22 cellular contexts compared by ENCODE assay signal in genomic region chr10:103557455-103557854, GRCh38.
"Had no signal": no experiment of that assay in that cellular context is flagged by ENCODE, and none has a peak within 500 bp of the region (broad histone marks: within the 10 kb centered on the region; RNA-seq: fewer than 3 reads in every experiment).

No MANE protein-coding gene starts in this region.

- H3K36me3 ChIP-seq: breast epithelium, esophagus squamous epithelium, heart right ventricle, pancreas, upper lobe of left lung had no signal

- H3K27ac ChIP-seq: breast epithelium, coronary artery, esophagus squamous epithelium, heart right ventricle, testis, upper lobe of left lung had no signal

- H3K36me3 Mint-ChIP-seq: activated naive CD8-positive, alpha-beta T cell treated with anti-CD3 and anti-CD28 coated beads for 36 hours; natural killer cell; stimulated activated naive B cell treated with anti-CD40 and anti-IgM and Interleukin-4, amounts not matched to agents 10 μg/mL and 1 μg/mL and 100 μg/mL, for 72 hours had no signal

- H3K27me3 ChIP-seq: breast epithelium, pancreas, testis had no signal

- H3K9me3 ChIP-seq: pancreas, testis, upper lobe of left lung had no signal

- H3K4me3 ChIP-seq: breast epithelium, coronary artery, esophagus squamous epithelium, heart right ventricle, testis, upper lobe of left lung had no signal

- H3K9me3 Mint-ChIP-seq: activated naive CD8-positive, alpha-beta T cell treated with anti-CD3 and anti-CD28 coated beads for 36 hours; activated T-cell treated with anti-CD3 and anti-CD28 coated beads, Interleukin-2, amount 50 U/mL, for 4 hours; central memory CD8-positive, alpha-beta T cell; natural killer cell had no signal

- H3K27ac Mint-ChIP-seq: activated naive CD8-positive, alpha-beta T cell treated with anti-CD3 and anti-CD28 coated beads for 36 hours; endodermal cell; natural killer cell; stimulated activated naive B cell treated with anti-CD40 and anti-IgM and Interleukin-4, amounts not matched to agents 10 μg/mL and 1 μg/mL and 100 μg/mL, for 72 hours had no signal

- DNase-seq: activated CD4-positive, alpha-beta T cell treated with anti-CD3 and anti-CD28 coated beads for 1 hour; activated CD4-positive, alpha-beta T cell treated with anti-CD3 and anti-CD28 coated beads, Interleukin-2, amount 50 U/mL, for 1 hour; activated CD8-positive, alpha-beta memory T cell treated with anti-CD3 and anti-CD28 coated beads for 24 hours; activated CD8-positive, alpha-beta memory T cell treated with anti-CD3 and anti-CD28 coated beads, Interleukin-2, amount 50 U/mL, for 4 hours; activated naive CD4-positive, alpha-beta T cell treated with Interleukin-2 at 50 U/mL for 16 hours; activated naive CD8-positive, alpha-beta T cell treated with anti-CD3 and anti-CD28 coated beads for 36 hours; activated T-cell treated with anti-CD3 and anti-CD28 coated beads, Interleukin-2, amount 50 U/mL, for 4 hours; endodermal cell; esophagus squamous epithelium; heart right ventricle; natural killer cell; stimulated activated CD4-positive, alpha-beta T cell treated with anti-CD3 and anti-CD28 coated beads, Interleukin-2, amount 100 ng/mL, for 48 hours; stimulated activated CD8-positive, alpha-beta memory T cell treated with anti-CD3 and anti-CD28 coated beads, Interleukin-4, amount 100 ng/mL, for 48 hours; stimulated activated naive B cell treated with anti-CD40 and anti-IgM and Interleukin-4, amounts not matched to agents 10 μg/mL and 1 μg/mL and 100 μg/mL, for 72 hours; testis; upper lobe of left lung had no signal

- ATAC-seq: activated T-cell treated with anti-CD3 and anti-CD28 coated beads, Interleukin-2, amount 50 U/mL, for 4 hours; heart right ventricle; natural killer cell; sciatic nerve; SK-N-SH treated with all-trans-retinoic acid at 6 μM for 48 hours; stimulated activated naive B cell treated with anti-CD40 and anti-IgM and Interleukin-4, amounts not matched to agents 10 μg/mL and 1 μg/mL and 100 μg/mL, for 72 hours had no signal

- H3K4me3 Mint-ChIP-seq: activated naive CD8-positive, alpha-beta T cell treated with anti-CD3 and anti-CD28 coated beads for 36 hours; activated T-cell treated with anti-CD3 and anti-CD28 coated beads, Interleukin-2, amount 50 U/mL, for 4 hours; central memory CD8-positive, alpha-beta T cell; endodermal cell; natural killer cell; stimulated activated naive B cell treated with anti-CD40 and anti-IgM and Interleukin-4, amounts not matched to agents 10 μg/mL and 1 μg/mL and 100 μg/mL, for 72 hours had no signal
